8 cellular contexts compared by ENCODE assay signal in genomic region chr14:73457935-73458218, GRCh38. TPM values are rescaled to one million over a fixed set of nuclear protein-coding genes. Genes with fewer than 3 reads are reported as not detected.
DNase-seq lines count a peak whose midpoint lies in the region; ATAC-seq and TF ChIP-seq lines count a peak whose summit lies in the region.

No MANE protein-coding gene starts in this region.

- H3K36me3 ChIP-seq in MM.1S (replicated peaks; ENCODE audit: insufficient read depth, low read length), result no peaks in the 10 kb centered on the region

- no peak for TF ChIP-seq CTCF in MM.1S (IDR thresholded peaks at IDR 0.05; ENCODE audit: low read length)
- no peak for TF ChIP-seq CTCF in choroid plexus epithelial cell (conservative IDR thresholded peaks at IDR 0.05; ENCODE audit: low read depth, low read length)
- no peak for TF ChIP-seq CTCF in mesothelial cell of epicardium (IDR thresholded peaks at IDR 0.05; ENCODE audit: unreplicated experiment)

- no peak for ATAC-seq in HG03280 (IDR thresholded peaks at IDR 0.05; ENCODE audit: unreplicated experiment)

- peak overlapping the region; percentile 66 for H3K4me2 ChIP-seq in MM.1S (ENCODE audit: low read depth, low read length)

- no peaks in the 10 kb centered on the region for H3K27me3 ChIP-seq in MM.1S (replicated peaks; ENCODE audit: insufficient read depth, low read length)

- H3K4me3 Mint-ChIP-seq in mesothelial cell of epicardium, result peak overlapping the region; percentile 98

- H3F3A ChIP-seq in MM.1S (ENCODE audit: insufficient read depth, low read length), result no peaks in the 10 kb centered on the region

- H3K27ac ChIP-seq in MM.1S (ENCODE audit: low read length), result no peak overlapping the region

- DNase-seq in NOMO-1 treated with dmso at 0.1 percent for 144 hours (lab: John Stamatoyannopoulos, UW; ENCODE audit: unreplicated experiment) (peak; percentile 5), NOMO-1 (lab: John Stamatoyannopoulos, UW; ENCODE audit: unreplicated experiment in 2 of 2) (no peak), MM.1S (no peak), choroid plexus epithelial cell (ENCODE audit: low read depth) (no peak), mesothelial cell of epicardium (ENCODE audit: low spot score in 2 of 2, unreplicated experiment in 2 of 2) (peak in 1 of 2 experiments; percentile 22), NCI-H2227 treated with DMSO at 0.1 percent for 48 hours (lab: John Stamatoyannopoulos, UW) (no peak), AML-193 (lab: John Stamatoyannopoulos, UW) (no peak)

- H3K27ac Mint-ChIP-seq in mesothelial cell of epicardium, result peak overlapping the region; percentile 99

- H3K4me1 Mint-ChIP-seq in mesothelial cell of epicardium, result peaks cover 65% of the 10 kb centered on the region

- no peaks in the 10 kb centered on the region for H3K27me3 Mint-ChIP-seq in mesothelial cell of epicardium (ENCODE audit: low read depth)

- H3K4me3 ChIP-seq in MM.1S (ENCODE audit: low read length) (peak overlapping the region; percentile 73), choroid plexus epithelial cell (ENCODE audit: low read depth, low read length) (peak overlapping the region; percentile 88)

- no peaks in the 10 kb centered on the region for H4K20me1 ChIP-seq in MM.1S (ENCODE audit: insufficient read depth, low read length)

- H3K79me2 ChIP-seq in MM.1S (ENCODE audit: low read length), result peaks cover 13% of the 10 kb centered on the region

- H3K9me3 ChIP-seq in MM.1S (replicated peaks; ENCODE audit: insufficient read depth, low read length), result no peaks in the 10 kb centered on the region

- peak overlapping the region; percentile 72 for H2AFZ ChIP-seq in MM.1S (ENCODE audit: low read length)

- peak overlapping the region; percentile 59; the same call in 1 of the 2 replicates for H3K9ac ChIP-seq in MM.1S (ENCODE audit: low read length)

- H3K4me1 ChIP-seq in MM.1S (ENCODE audit: low read length), result peaks cover 4% of the 10 kb centered on the region; the same call in 1 of the 2 replicates

- H3K36me3 Mint-ChIP-seq in mesothelial cell of epicardium, result no peaks in the 10 kb centered on the region

- no peaks in the 10 kb centered on the region for H3K9me2 ChIP-seq in MM.1S (replicated peaks; ENCODE audit: insufficient read depth, low read length)

- no peaks in the 10 kb centered on the region for H3K9me3 Mint-ChIP-seq in mesothelial cell of epicardium

RNA-seq across cellular contexts. Expression of gene NUMB, which starts 0.5 kb away (rescaled TPM):
- total RNA-seq in mesothelial cell of epicardium, result 85.8 to 89.8 TPM (median 88.0 TPM) in 3 replicates

RNA-seq across cellular contexts. Expression of gene RIOX1, which starts 32.9 kb away (rescaled TPM):
- total RNA-seq in mesothelial cell of epicardium, result 12.4 to 12.6 TPM (median 12.6 TPM) in 3 replicates
